ENCODE assay signal across 21 cellular contexts in the genomic region with DNA sequence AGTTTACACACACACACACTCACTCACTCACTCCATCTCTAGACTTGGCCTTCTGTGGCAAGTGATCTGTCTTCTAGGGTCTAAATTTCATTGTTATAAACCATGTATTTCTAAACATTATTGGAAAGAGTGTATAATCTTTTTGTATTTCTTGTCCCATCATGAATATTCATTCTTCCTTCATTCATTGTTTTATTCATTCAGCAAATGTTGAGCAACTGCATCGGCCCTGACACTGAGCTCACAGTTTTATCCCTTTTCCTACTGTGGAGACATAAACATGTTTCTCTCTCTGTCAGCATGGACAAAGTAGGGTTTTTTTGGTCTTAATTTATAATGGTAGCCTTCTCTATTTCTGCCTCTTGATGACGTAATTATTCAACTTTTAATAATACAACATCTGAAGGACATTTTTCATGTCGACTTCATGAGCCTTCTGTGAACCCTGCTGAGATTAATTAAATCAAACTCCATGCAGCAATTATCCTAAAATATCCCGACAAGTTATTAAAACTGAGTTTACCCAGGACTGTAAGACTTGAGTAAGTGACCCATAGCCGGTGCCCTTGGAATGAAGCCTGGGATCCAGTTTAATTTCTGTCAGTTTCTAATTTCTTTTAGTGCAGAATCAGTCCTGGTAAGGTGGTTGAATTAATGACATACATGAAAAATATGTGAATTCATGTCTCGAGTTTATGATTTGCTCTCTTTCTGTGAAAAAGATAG. TPM values are rescaled to one million over a fixed set of nuclear protein-coding genes. Genes with fewer than 3 reads are reported as not detected.
DNase-seq lines count a peak whose midpoint lies in the region; TF ChIP-seq lines count a peak whose summit lies in the region.
"Had no signal": no experiment of that assay in that cellular context is flagged by ENCODE, and none has a peak within 500 bp of the region (broad histone marks: within the 10 kb centered on the region; RNA-seq: fewer than 3 reads in every experiment).

No MANE protein-coding gene starts in this region.

- no peaks in the 10 kb centered on the region for H3K4me1 ChIP-seq in uterus
- H3K4me1 ChIP-seq in OCI-LY7 (ENCODE audit: insufficient read depth, low read length, poor library complexity, severe bottlenecking): no peaks in the 10 kb centered on the region

- H3K27ac ChIP-seq in caudate nucleus (ENCODE audit: low read depth, low read length) (peak overlapping the region; percentile 75), uterus (peak overlapping the region; percentile 44 to 52), OCI-LY7 (ENCODE audit: low read depth, low read length, poor library complexity, severe bottlenecking) (no peak overlapping the region)
- H3K27ac ChIP-seq: neutrophil, SK-N-MC had no signal

- no peaks in the 10 kb centered on the region for H3K79me2 ChIP-seq in OCI-LY7 (ENCODE audit: insufficient read depth, low read depth, low read length)

- H3K36me3 ChIP-seq in uterus (no peaks in the 10 kb centered on the region), OCI-LY7 (ENCODE audit: insufficient read depth, low read length) (no peaks in the 10 kb centered on the region)
- H3K36me3 ChIP-seq: esophagus muscularis mucosa, neutrophil had no signal

- no peaks in the 10 kb centered on the region for H4K20me1 ChIP-seq in OCI-LY7 (ENCODE audit: insufficient read depth, low read length)

- peaks cover 39% of the 10 kb centered on the region for H3K4me1 Mint-ChIP-seq in activated T-cell treated with anti-CD3 and anti-CD28 coated beads, Interleukin-2, amount 50 U/mL, for 24 hours (ENCODE audit: low read depth)
- H3K4me1 Mint-ChIP-seq in neural crest cell: peaks cover 78% of the 10 kb centered on the region
- H3K4me1 Mint-ChIP-seq: CD4-positive, alpha-beta memory T cell; IgD-negative memory B cell had no signal

- no peaks in the 10 kb centered on the region for H3K9me3 Mint-ChIP-seq in activated T-cell treated with anti-CD3 and anti-CD28 coated beads, Interleukin-2, amount 50 U/mL, for 24 hours
- H3K9me3 Mint-ChIP-seq in neural crest cell: no peaks in the 10 kb centered on the region
- H3K9me3 Mint-ChIP-seq: CD4-positive, alpha-beta memory T cell had no signal

- TF ChIP-seq POLR2A in uterus (IDR thresholded peaks at IDR 0.05): no peak

- no peak overlapping the region for H2AFZ ChIP-seq in OCI-LY7 (ENCODE audit: low read length)

- no peak overlapping the region for H3K4me2 ChIP-seq in OCI-LY7 (ENCODE audit: low read length)

- H3K4me3 ChIP-seq in uterus (no peak overlapping the region), OCI-LY7 (ENCODE audit: low read depth, low read length, poor library complexity, severe bottlenecking) (no peak overlapping the region)
- H3K4me3 ChIP-seq: esophagus muscularis mucosa, SK-N-MC, upper lobe of left lung had no signal

- peaks cover 51% of the 10 kb centered on the region for H3K36me3 Mint-ChIP-seq in activated T-cell treated with anti-CD3 and anti-CD28 coated beads, Interleukin-2, amount 50 U/mL, for 24 hours (ENCODE audit: low read depth)
- peaks cover 23% of the 10 kb centered on the region for H3K36me3 Mint-ChIP-seq in neural crest cell (ENCODE audit: low read depth)
- H3K36me3 Mint-ChIP-seq: CD4-positive, alpha-beta memory T cell; IgD-negative memory B cell had no signal

- POLR2A ChIA-PET in OCI-LY7 (lab: Charles Lee): interaction anchor here (2.4 kb wide), 1 partner anchor 11 kb away, joined by 6 read pairs; no protein-coding TSS in a partner anchor

- DNase-seq in activated T-cell treated with anti-CD3 and anti-CD28 coated beads, Interleukin-2, amount 50 U/mL, for 24 hours: no peak
- no peak for DNase-seq in activated T-cell treated with anti-CD3 and anti-CD28 coated beads, Interleukin-2, amount 50 U/mL, for 1 hour
- DNase-seq in caudate nucleus (lab: John Stamatoyannopoulos, UW) (no peak), neural crest cell (ENCODE audit: low read depth, low spot score) (no peak), uterus (no peak), HUDEP-2 (lab: John Stamatoyannopoulos, UW; ENCODE audit: unreplicated experiment in 76 of 76) (no peak), OCI-LY7 (ENCODE audit: low spot score) (no peak), retina (no peak)
- DNase-seq: ACHN; activated effector memory CD4-positive, alpha-beta T cell treated with Interleukin-2 at 50 U/mL for 16 hours; CD4-positive, alpha-beta memory T cell; dermis blood vessel endothelial cell; mesendoderm; NCI-H1930; NCI-H748 treated with DMSO at 0.1 percent for 48 hours; stimulated activated CD4-positive, alpha-beta T cell treated with anti-CD3 and anti-CD28 coated beads, Interleukin-4, amount 100 ng/mL, for 24 hours; upper lobe of left lung had no signal

- BruUV-seq in OCI-LY7 (replicated peaks; lab: Mats Ljungman, UMichigan): no TSS peak

- CTCF ChIA-PET in OCI-LY7 (lab: Charles Lee; ENCODE audit: unreplicated experiment): no interaction called here

- H3K4me3 Mint-ChIP-seq in activated T-cell treated with anti-CD3 and anti-CD28 coated beads, Interleukin-2, amount 50 U/mL, for 24 hours: no peak overlapping the region
- peak overlapping the region; percentile 42 for H3K4me3 Mint-ChIP-seq in neural crest cell
- H3K4me3 Mint-ChIP-seq: CD4-positive, alpha-beta memory T cell; IgD-negative memory B cell had no signal

- no peaks in the 10 kb centered on the region for H3K27me3 Mint-ChIP-seq in activated T-cell treated with anti-CD3 and anti-CD28 coated beads, Interleukin-2, amount 50 U/mL, for 24 hours
- no peaks in the 10 kb centered on the region for H3K27me3 Mint-ChIP-seq in neural crest cell (ENCODE audit: low read depth)
- H3K27me3 Mint-ChIP-seq: CD4-positive, alpha-beta memory T cell had no signal

- intact Hi-C loops in uterus (cut with DNase I; ENCODE audit: low total_unique reads) (no loop called here), OCI-LY7 (cut with micrococcal nuclease; ENCODE audit: unreplicated experiment) (no loop called here)

- H3K9me3 ChIP-seq in uterus (no peaks in the 10 kb centered on the region), OCI-LY7 (ENCODE audit: low read length) (no peaks in the 10 kb centered on the region)
- H3K9me3 ChIP-seq: esophagus muscularis mucosa, neutrophil, upper lobe of left lung had no signal

- peak overlapping the region; percentile 47 for H3K27ac Mint-ChIP-seq in activated T-cell treated with anti-CD3 and anti-CD28 coated beads, Interleukin-2, amount 50 U/mL, for 24 hours
- peak overlapping the region; percentile 69 for H3K27ac Mint-ChIP-seq in neural crest cell (ENCODE audit: unreplicated experiment)
- H3K27ac Mint-ChIP-seq: IgD-negative memory B cell had no signal

- no peaks in the 10 kb centered on the region for H3K9me2 ChIP-seq in OCI-LY7 (ENCODE audit: insufficient read depth, low read length)

- H3K27me3 ChIP-seq in uterus: no peaks in the 10 kb centered on the region
- H3K27me3 ChIP-seq: upper lobe of left lung had no signal

- TF ChIP-seq CTCF in neural crest cell (conservative IDR thresholded peaks at IDR 0.05): no peak
- no peak for TF ChIP-seq CTCF in uterus (IDR thresholded peaks at IDR 0.05)
- TF ChIP-seq CTCF in OCI-LY7 (conservative IDR thresholded peaks at IDR 0.05; ENCODE audit: low read length): no peak

RNA-seq across cellular contexts. Expression of a gene that starts 7.3 kb away (rescaled TPM):
- total RNA-seq in neural crest cell (42.3 and 45.8 TPM in 2 replicates), uterus (10 to 100 TPM; 20.0 to 47.4 (median 27.6) TPM), OCI-LY7 (2022) (32.0 and 32.4 TPM in 2 replicates)
- total RNA-seq in OCI-LY7 (2014; rRNA removed; shearing (Covaris generic)): 3.8 and 6.6 TPM in 2 replicates
